ENCODE assay signal across 17 cellular contexts in the genomic region with DNA sequence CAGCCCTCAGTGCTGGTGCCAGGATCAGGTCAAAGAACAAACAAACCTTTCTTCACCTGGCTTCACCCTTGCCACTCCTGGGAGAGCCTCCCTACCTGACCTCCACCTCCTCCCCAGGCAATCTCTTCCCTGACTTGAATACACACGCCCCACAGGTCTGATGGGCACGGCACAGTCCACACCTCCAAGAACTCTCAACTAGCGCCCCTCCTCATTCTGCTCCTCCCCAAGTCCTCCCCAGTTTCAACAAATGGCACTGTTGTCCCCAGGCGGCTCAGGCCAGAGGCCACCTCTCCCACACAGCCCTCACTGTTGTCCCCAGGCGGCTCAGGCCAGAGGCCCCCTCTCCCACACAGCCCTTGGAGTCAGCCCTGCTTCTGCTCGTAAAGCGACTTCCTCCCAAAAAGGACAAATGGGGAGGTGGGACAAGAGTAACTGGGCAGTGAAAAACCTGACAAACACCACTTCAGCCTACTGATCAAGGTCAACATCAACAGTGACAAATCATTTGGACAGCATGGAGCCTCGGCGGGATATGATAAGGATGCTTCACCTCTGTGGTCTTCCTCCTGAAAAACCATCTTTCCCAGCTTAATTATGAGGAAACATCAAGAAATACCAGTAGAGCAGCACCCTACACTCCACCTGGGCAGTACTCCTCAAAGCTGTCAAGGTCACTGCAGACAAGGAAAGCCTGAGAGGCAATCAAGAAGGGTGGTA. TPM values are rescaled to one million over a fixed set of nuclear protein-coding genes. Genes with fewer than 3 reads are reported as not detected.
DNase-seq lines count a peak whose midpoint lies in the region; ATAC-seq and TF ChIP-seq lines count a peak whose summit lies in the region.
"Had no signal": no experiment of that assay in that cellular context is flagged by ENCODE, and none has a peak within 500 bp of the region (broad histone marks: within the 10 kb centered on the region; RNA-seq: fewer than 3 reads in every experiment).

No MANE protein-coding gene starts in this region.

- H3K4me1 ChIP-seq in duodenal mucosa (ENCODE audit: control insufficient read depth in 1 of 2, insufficient read depth in 2 of 2, low read length in 2 of 2) = peaks cover 45 to 55% of the 10 kb centered on the region in 2 donors

- no peaks in the 10 kb centered on the region for H3K9me3 ChIP-seq in duodenal mucosa (ENCODE audit: control insufficient read depth in 1 of 2, low read length in 2 of 2)

- no peaks in the 10 kb centered on the region for H3K9me3 Mint-ChIP-seq in activated CD4-positive, alpha-beta T cell treated with anti-CD3 and anti-CD28 coated beads for 36 hours (ENCODE audit: low read depth)
- H3K9me3 Mint-ChIP-seq in progenitor cell of endocrine pancreas (ENCODE audit: low read depth) = no peaks in the 10 kb centered on the region
- H3K9me3 Mint-ChIP-seq: activated naive CD4-positive, alpha-beta T cell treated with anti-CD3 and anti-CD28 coated beads for 36 hours; stimulated activated naive B cell treated with anti-CD40 and anti-IgM and Interleukin-4, amounts not matched to agents 10 μg/mL and 1 μg/mL and 100 μg/mL, for 72 hours had no signal

- H3K27me3 ChIP-seq in duodenal mucosa (ENCODE audit: control insufficient read depth in 1 of 2, insufficient read depth in 2 of 2, low read length in 2 of 2) = no peaks in the 10 kb centered on the region

- H3K4me1 Mint-ChIP-seq in activated CD4-positive, alpha-beta T cell treated with anti-CD3 and anti-CD28 coated beads for 36 hours = peaks cover 47% of the 10 kb centered on the region
- H3K4me1 Mint-ChIP-seq in progenitor cell of endocrine pancreas (ENCODE audit: low read depth) = peaks cover 15% of the 10 kb centered on the region

- ATAC-seq in activated CD4-positive, alpha-beta T cell treated with anti-CD3 and anti-CD28 coated beads for 36 hours = no peak
- ATAC-seq: stimulated activated naive B cell treated with anti-CD40 and anti-IgM and Interleukin-4, amounts not matched to agents 10 μg/mL and 1 μg/mL and 100 μg/mL, for 72 hours had no signal

- POLR2A ChIA-PET in activated CD4-positive, alpha-beta T cell treated with anti-CD3 and anti-CD28 coated beads for 36 hours (lab: Charles Lee) = no interaction called here

- peak overlapping the region; percentile 9 for H3K4me3 Mint-ChIP-seq in activated CD4-positive, alpha-beta T cell treated with anti-CD3 and anti-CD28 coated beads for 36 hours
- H3K4me3 Mint-ChIP-seq in progenitor cell of endocrine pancreas (ENCODE audit: low read depth) = peak overlapping the region; percentile 42
- H3K4me3 Mint-ChIP-seq: stimulated activated naive B cell treated with anti-CD40 and anti-IgM and Interleukin-4, amounts not matched to agents 10 μg/mL and 1 μg/mL and 100 μg/mL, for 72 hours had no signal

- TF ChIP-seq POLR2A in NB4 (IDR thresholded peaks at IDR 0.05; ENCODE audit: extremely low read depth, insufficient read length) = no peak

- peak overlapping the region in 1 of 2 donors; percentile 15 for H3K9ac ChIP-seq in duodenal mucosa (ENCODE audit: low read depth in 1 of 2, low read length in 2 of 2)

- H3K4me3 ChIP-seq in NB4 (ENCODE audit: low read depth, low read length) = no peak overlapping the region
- no peak overlapping the region for H3K4me3 ChIP-seq in duodenal mucosa (ENCODE audit: low read depth in 1 of 2, low read length in 2 of 2)

- no peak for TF ChIP-seq CTCF in NB4 (IDR thresholded peaks at IDR 0.05; ENCODE audit: low read depth, low read length)
- TF ChIP-seq CTCF in progenitor cell of endocrine pancreas (IDR thresholded peaks at IDR 0.05; ENCODE audit: unreplicated experiment) = no peak

- H3K27ac Mint-ChIP-seq in activated CD4-positive, alpha-beta T cell treated with anti-CD3 and anti-CD28 coated beads for 36 hours = peak overlapping the region; percentile 53
- peak overlapping the region; percentile 76 for H3K27ac Mint-ChIP-seq in progenitor cell of endocrine pancreas
- H3K27ac Mint-ChIP-seq: activated naive CD4-positive, alpha-beta T cell treated with anti-CD3 and anti-CD28 coated beads for 36 hours; stimulated activated naive B cell treated with anti-CD40 and anti-IgM and Interleukin-4, amounts not matched to agents 10 μg/mL and 1 μg/mL and 100 μg/mL, for 72 hours had no signal

- no peaks in the 10 kb centered on the region for H3K27me3 Mint-ChIP-seq in activated CD4-positive, alpha-beta T cell treated with anti-CD3 and anti-CD28 coated beads for 36 hours
- H3K27me3 Mint-ChIP-seq in progenitor cell of endocrine pancreas = no peaks in the 10 kb centered on the region
- H3K27me3 Mint-ChIP-seq: stimulated activated naive B cell treated with anti-CD40 and anti-IgM and Interleukin-4, amounts not matched to agents 10 μg/mL and 1 μg/mL and 100 μg/mL, for 72 hours had no signal

- no peak for DNase-seq in activated CD4-positive, alpha-beta T cell treated with anti-CD3 and anti-CD28 coated beads for 36 hours
- DNase-seq in activated CD4-positive, alpha-beta T cell treated with anti-CD3 and anti-CD28 coated beads, Interleukin-2, amount 50 U/mL, for 1 hour = no peak
- DNase-seq in NB4 (ENCODE audit: low read depth) (peak; percentile 52), progenitor cell of endocrine pancreas (ENCODE audit: low spot score, unreplicated experiment) (no peak), NCI-H2196 (lab: John Stamatoyannopoulos, UW; ENCODE audit: unreplicated experiment) (no peak), kidney glomerular epithelial cell (lab: John Stamatoyannopoulos, UW) (no peak), NCI-H510A (lab: John Stamatoyannopoulos, UW) (no peak)
- DNase-seq: activated CD4-positive, alpha-beta T cell treated with anti-CD3 and anti-CD28 coated beads, Interleukin-2, amount 50 U/mL, for 48 hours; activated naive CD4-positive, alpha-beta T cell treated with anti-CD3 and anti-CD28 coated beads for 36 hours; Calu3; caudate nucleus; GOT3; NCI-H526 treated with DMSO at 0.1 percent for 48 hours; retina; stimulated activated CD4-positive, alpha-beta T cell treated with anti-CD3 and anti-CD28 coated beads, Interleukin-4, amount 100 ng/mL, for 4 hours; stimulated activated naive B cell treated with anti-CD40 and anti-IgM and Interleukin-4, amounts not matched to agents 10 μg/mL and 1 μg/mL and 100 μg/mL, for 72 hours had no signal

- H3K27ac ChIP-seq in duodenal mucosa (ENCODE audit: low read depth, low read length) = peak overlapping the region; percentile 8

- intact Hi-C loops in activated CD4-positive, alpha-beta T cell treated with anti-CD3 and anti-CD28 coated beads for 36 hours (cut with DNase I, micrococcal nuclease) = no loop called here

- H3K36me3 ChIP-seq in duodenal mucosa (ENCODE audit: control insufficient read depth in 1 of 2, insufficient read depth in 2 of 2, low read length in 2 of 2) = peaks cover 0 to 4% of the 10 kb centered on the region in 2 donors

- CTCF ChIA-PET in activated CD4-positive, alpha-beta T cell treated with anti-CD3 and anti-CD28 coated beads for 36 hours (lab: Charles Lee) = interaction anchor here (0.6 to 2.0 kb wide), 4 partner anchors 10 to 108 kb away, joined by 3 to 11 read pairs (median 3); no protein-coding TSS in a partner anchor

- peaks cover 12% of the 10 kb centered on the region for H3K36me3 Mint-ChIP-seq in activated CD4-positive, alpha-beta T cell treated with anti-CD3 and anti-CD28 coated beads for 36 hours (ENCODE audit: low read depth)
- H3K36me3 Mint-ChIP-seq in progenitor cell of endocrine pancreas (ENCODE audit: insufficient read depth) = no peaks in the 10 kb centered on the region

RNA-seq across cellular contexts. Expression of a gene that starts 2.9 kb away (rescaled TPM):
- total RNA-seq in activated CD4-positive, alpha-beta T cell treated with anti-CD3 and anti-CD28 coated beads for 36 hours = 10 to 100 TPM; 41.6 to 51.3 TPM
- 46.1 and 51.2 TPM in 2 replicates for total RNA-seq in progenitor cell of endocrine pancreas

RNA-seq across cellular contexts. Expression of a gene that starts 18.1 kb away (rescaled TPM):
- 100 to 1,000 TPM; 194 to 232 TPM for total RNA-seq in activated CD4-positive, alpha-beta T cell treated with anti-CD3 and anti-CD28 coated beads for 36 hours
- 212 and 214 TPM in 2 replicates for total RNA-seq in progenitor cell of endocrine pancreas

RNA-seq across cellular contexts. Expression of a gene that starts 60.0 kb away (rescaled TPM):
- total RNA-seq in activated CD4-positive, alpha-beta T cell treated with anti-CD3 and anti-CD28 coated beads for 36 hours = under 1 TPM in 1 of 2 experiments, not detected in 1; 0.11 TPM
- 169 and 185 TPM in 2 replicates for total RNA-seq in progenitor cell of endocrine pancreas

Comparison
In these comparisons a context has a peak if more than half of its experiments do, and no peak if none do; other contexts are left out.
1. RNA of a gene that starts 60.0 kb away (total RNA-seq): 169 to 185 TPM in progenitor cell of endocrine pancreas; 0.11 TPM in activated CD4-positive, alpha-beta T cell treated with anti-CD3 and anti-CD28 coated beads for 36 hours; every median in the first group is over 100 times any median in the second.